In genomic region chr16:12764813-12765212, GRCh38 we compare ENCODE assay signal across 24 cellular contexts. TPM values are rescaled to one million over a fixed set of nuclear protein-coding genes. Genes with fewer than 3 reads are reported as not detected.
DNase-seq lines count a peak whose midpoint lies in the region; ATAC-seq, FAIRE-seq and TF ChIP-seq lines count a peak whose summit lies in the region.
"Had no signal": no experiment of that assay in that cellular context is flagged by ENCODE, and none has a peak within 500 bp of the region (broad histone marks: within the 10 kb centered on the region; RNA-seq: fewer than 3 reads in every experiment).

No MANE protein-coding gene starts in this region.

- 95% methylated on average over 4 of the region's 4 CpGs for WGBS in HepG2 (ENCODE audit: low lambda C conversion rate)
- 89% methylated on average over 4 of the region's 4 CpGs for WGBS in prostate gland

- H3K36me3 ChIP-seq in kidney (ENCODE audit: control insufficient read depth in 1 of 2, insufficient read depth in 2 of 2, low read length in 2 of 2) = no peaks in the 10 kb centered on the region
- peaks cover 10 to 25% of the 10 kb centered on the region in 2 experiments for H3K36me3 ChIP-seq in HepG2 (replicated peaks in 1 of 2; ENCODE audit: control insufficient read depth in 1 of 2, insufficient read depth in 2 of 2, low read length in 2 of 2)
- no peaks in the 10 kb centered on the region for H3K36me3 ChIP-seq in prostate gland

- H3K9ac ChIP-seq in kidney (ENCODE audit: low read length in 2 of 2) (no peak overlapping the region), HepG2 (ENCODE audit: insufficient read depth, low read depth, low read length) (no peak overlapping the region)
- H3K9ac ChIP-seq: BLaER1 had no signal

- no peaks in the 10 kb centered on the region for H3K9me3 Mint-ChIP-seq in effector memory CD8-positive, alpha-beta T cell
- H3K9me3 Mint-ChIP-seq: CD4-positive, alpha-beta T cell; GM23338; H9 had no signal

- no peak overlapping the region for H3K27ac Mint-ChIP-seq in effector memory CD8-positive, alpha-beta T cell
- H3K27ac Mint-ChIP-seq: B cell; CD4-positive, alpha-beta T cell; GM23338 had no signal

- POLR2A ChIA-PET in HepG2 (lab: Yijun Ruan, JAX) = interaction anchor here (1.2 kb wide), 1 partner anchor 10 kb away, joined by 4 read pairs; no protein-coding TSS in a partner anchor

- in situ Hi-C loops in HepG2 (cut with HindIII; ENCODE audit: extremely low pct_ligation_motif_present, low pct_unique_long_range_greater_than_20kb) = no loop called here

- H3K36me3 Mint-ChIP-seq in effector memory CD8-positive, alpha-beta T cell (ENCODE audit: insufficient read depth) = no peaks in the 10 kb centered on the region

- H4K20me1 ChIP-seq in HepG2 (ENCODE audit: insufficient read depth, low read length) = no peaks in the 10 kb centered on the region
- H4K20me1 ChIP-seq: BLaER1 had no signal

- no peak for FAIRE-seq in kidney (lab: Jason Lieb, UNC)
- FAIRE-seq in HepG2 (lab: Jason Lieb, UNC) = no peak
- FAIRE-seq: A204.1, D721Med, GM12891, GM18507 had no signal

- H3K27me3 Mint-ChIP-seq in effector memory CD8-positive, alpha-beta T cell = no peaks in the 10 kb centered on the region
- H3K27me3 Mint-ChIP-seq: B cell; CD4-positive, alpha-beta T cell; CD8-positive, alpha-beta memory T cell had no signal

- no peaks in the 10 kb centered on the region for H3K9me3 ChIP-seq in kidney (ENCODE audit: control insufficient read depth in 1 of 2, low read length in 2 of 2)
- no peaks in the 10 kb centered on the region for H3K9me3 ChIP-seq in HepG2 (ENCODE audit: low read length)
- no peaks in the 10 kb centered on the region for H3K9me3 ChIP-seq in prostate gland

- H3K27me3 ChIP-seq in HepG2 (ENCODE audit: control insufficient read depth in 1 of 2, insufficient read depth in 2 of 2, low read length in 2 of 2) (no peaks in the 10 kb centered on the region), prostate gland (replicated peaks; ENCODE audit: insufficient read depth) (no peaks in the 10 kb centered on the region)
- H3K27me3 ChIP-seq: BLaER1 had no signal

- TF ChIP-seq POLR2A in HepG2 (IDR thresholded peaks at IDR 0.05; ENCODE audit: insufficient read depth in 1 of 2, low read depth in 2 of 2, low read length in 2 of 2) (no peak), prostate gland (IDR thresholded peaks at IDR 0.05) (no peak)

- CTCF ChIA-PET in HepG2 (lab: Yijun Ruan, JAX; ENCODE audit: low intra/inter-chr PET ratio, low total read pairs) = no interaction called here

- H2AFZ ChIP-seq in HepG2 (ENCODE audit: low read length) = no peak overlapping the region
- H2AFZ ChIP-seq: GM23338 had no signal

- no peak overlapping the region for H3K4me3 Mint-ChIP-seq in effector memory CD8-positive, alpha-beta T cell
- H3K4me3 Mint-ChIP-seq: B cell; CD14-positive monocyte; CD4-positive, alpha-beta T cell; CD8-positive, alpha-beta memory T cell; GM23338; H9 had no signal

- no peak for TF ChIP-seq RAD21 in HepG2 (CRISPR knock-in tag; IDR thresholded peaks at IDR 0.05)

- TF ChIP-seq EP300 in HepG2 (IDR thresholded peaks at IDR 0.05; ENCODE audit: low read depth in 2 of 2, low read length in 2 of 2) (no peak), HepG2 (CRISPR knock-in tag; IDR thresholded peaks at IDR 0.05; ENCODE audit: borderline replicate concordance) (no peak)

- no TSS peak for BruUV-seq in HepG2 (replicated peaks; lab: Mats Ljungman, UMichigan)

- no peak for ATAC-seq in HepG2
- no peak for ATAC-seq in effector memory CD8-positive, alpha-beta T cell (replicated peaks)
- ATAC-seq: GM23338, HCT116 had no signal

- TF ChIP-seq CTCF in C4-2B (conservative IDR thresholded peaks at IDR 0.05) (no peak), kidney (IDR thresholded peaks at IDR 0.05; ENCODE audit: borderline replicate concordance, extremely low read depth, insufficient read depth) (no peak), HepG2 (CRISPR knock-in tag; IDR thresholded peaks at IDR 0.05) (no peak), prostate gland (IDR thresholded peaks at IDR 0.05) (no peak)

- H3K27ac ChIP-seq in C4-2B (peak overlapping the region; percentile 60; the same call in 1 of the 2 replicates), kidney (ENCODE audit: low read depth in 2 of 2, low read length in 2 of 2) (peak overlapping the region; percentile 68 to 73), HepG2 (ENCODE audit: extremely low read length, insufficient read depth, low read length) (no peak overlapping the region), prostate gland (no peak overlapping the region)
- H3K27ac ChIP-seq: BLaER1 had no signal

- DNase-seq in kidney (no peak), HepG2 (ENCODE audit: low spot score) (no peak), mucosa of gallbladder (ENCODE audit: low spot score) (peak; percentile 14), NCI-H2081 treated with DMSO at 0.1 percent for 48 hours (lab: John Stamatoyannopoulos, UW) (no peak), prostate gland (ENCODE audit: low spot score) (no peak), GDM1 (lab: John Stamatoyannopoulos, UW) (no peak)
- DNase-seq in effector memory CD8-positive, alpha-beta T cell = no peak
- DNase-seq: CD4-positive, alpha-beta T cell; CD8-positive, alpha-beta memory T cell; DMS 273 treated with DMSO at 0.1 percent for 48 hours; DMS79; EL; GF-D8; H9 had no signal

- intact Hi-C loops in kidney (cut with DNase I) = no loop called here
- intact Hi-C loops in HepG2 (cut with micrococcal nuclease; ENCODE audit: unreplicated experiment) = no loop called here
- intact Hi-C loops in prostate gland (cut with DNase I) = no loop called here

- H3K79me2 ChIP-seq in HepG2 (ENCODE audit: insufficient read depth, low read length) = peaks cover 25% of the 10 kb centered on the region

- H3K4me3 ChIP-seq in kidney (ENCODE audit: low read length in 2 of 2) = no peak overlapping the region
- no peak overlapping the region for H3K4me3 ChIP-seq in HepG2 (replicated peaks in 1 of 3; ENCODE audit: insufficient read depth in 1 of 3, low read depth in 2 of 3, low read length in 3 of 3)
- no peak overlapping the region for H3K4me3 ChIP-seq in prostate gland
- H3K4me3 ChIP-seq: BLaER1, GM23338 had no signal

- H3K4me1 ChIP-seq in kidney (ENCODE audit: control insufficient read depth in 1 of 2, insufficient read depth in 1 of 2, low read depth in 1 of 2, low read length in 2 of 2) (peaks cover 3 to 9% of the 10 kb centered on the region in 2 donors), HepG2 (ENCODE audit: insufficient read depth, low read length) (peaks cover 28% of the 10 kb centered on the region), prostate gland (replicated peaks) (no peaks in the 10 kb centered on the region)

- H3K4me1 Mint-ChIP-seq in effector memory CD8-positive, alpha-beta T cell (ENCODE audit: low read depth in 2 of 2) = peaks cover 6 to 8% of the 10 kb centered on the region in 2 donors
- H3K4me1 Mint-ChIP-seq: B cell, GM23338, H9 had no signal

- H3K4me2 ChIP-seq in HepG2 (ENCODE audit: low read depth, low read length) = no peak overlapping the region
- H3K4me2 ChIP-seq: BLaER1, GM23338 had no signal

TF ChIP-seq in HepG2, 621 proteins besides CTCF, POLR2A, EP300 and RAD21 (continues in another document):
- TF ChIP-seq, protein P1, sequence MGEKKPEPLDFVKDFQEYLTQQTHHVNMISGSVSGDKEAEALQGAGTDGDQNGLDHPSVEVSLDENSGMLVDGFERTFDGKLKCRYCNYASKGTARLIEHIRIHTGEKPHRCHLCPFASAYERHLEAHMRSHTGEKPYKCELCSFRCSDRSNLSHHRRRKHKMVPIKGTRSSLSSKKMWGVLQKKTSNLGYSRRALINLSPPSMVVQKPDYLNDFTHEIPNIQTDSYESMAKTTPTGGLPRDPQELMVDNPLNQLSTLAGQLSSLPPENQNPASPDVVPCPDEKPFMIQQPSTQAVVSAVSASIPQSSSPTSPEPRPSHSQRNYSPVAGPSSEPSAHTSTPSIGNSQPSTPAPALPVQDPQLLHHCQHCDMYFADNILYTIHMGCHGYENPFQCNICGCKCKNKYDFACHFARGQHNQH (CRISPR knock-in tag; IDR thresholded peaks at IDR 0.05) = no peak
- no peak for TF ChIP-seq ZNF569 (CRISPR knock-in tag; IDR thresholded peaks at IDR 0.05; ENCODE audit: borderline replicate concordance)
- TF ChIP-seq PTBP1 (IDR thresholded peaks at IDR 0.05; ENCODE audit: low read depth, low read length, poor library complexity, severe bottlenecking) = no peak
- no peak for TF ChIP-seq CBX2 (IDR thresholded peaks at IDR 0.05; ENCODE audit: low read depth, low read length)
- no peak for TF ChIP-seq CBX2 (CRISPR knock-in tag; IDR thresholded peaks at IDR 0.05; ENCODE audit: low read depth)
- no peak for TF ChIP-seq ZSCAN31 (CRISPR knock-in tag; IDR thresholded peaks at IDR 0.05; ENCODE audit: low read depth)
- 0 out of 2 replicates have a peak, but pooled peaks have one; percentile 40 for TF ChIP-seq ESRRA (CRISPR knock-in tag; IDR thresholded peaks at IDR 0.05; ENCODE audit: low read depth)
- TF ChIP-seq ZNF816 (CRISPR knock-in tag; IDR thresholded peaks at IDR 0.05; ENCODE audit: borderline replicate concordance) = no peak

RNA-seq across cellular contexts. Expression of gene CPPED1, which starts 38.9 kb away (rescaled TPM):
- total RNA-seq in kidney = 41.1 TPM
- polyA plus RNA-seq in kidney (ENCODE audit: insufficient read depth, low read depth, low replicate concordance) = 29.7 TPM
- total RNA-seq in HepG2 (2016; rRNA removed; fragmentation: Illumina TruSeq; extraction: Trizol) = 66.6 and 118 TPM in 2 replicates
- 21.2 and 21.9 TPM in 2 replicates for total RNA-seq in HepG2 (2016; cell fraction: cytosol; rRNA removed; fragmentation: Illumina TruSeq; extraction: Trizol; ENCODE audit: low read depth)
- 68.3 and 113 TPM in 2 replicates for total RNA-seq in HepG2 (2016; cell fraction: insoluble cytoplasmic fraction; rRNA removed; fragmentation: Illumina TruSeq; extraction: Trizol)
- 62.9 and 66.9 TPM in 2 replicates for total RNA-seq in HepG2 (2016; cell fraction: membrane; rRNA removed; fragmentation: Illumina TruSeq; extraction: Trizol)
- total RNA-seq in HepG2 (2016; cell fraction: nucleus; rRNA removed; fragmentation: Illumina TruSeq; extraction: Trizol) = 58.7 and 62.6 TPM in 2 replicates
- 62.5 and 71.3 TPM in 2 replicates for polyA plus RNA-seq in HepG2 (2011; rRNA removed)
- polyA plus RNA-seq in HepG2 (2011; cell fraction: cytosol; rRNA removed) = 47.6 and 65.5 TPM in 2 replicates
- polyA plus RNA-seq in HepG2 (2011; cell fraction: nucleus; rRNA removed) = 21.8 and 24.9 TPM in 2 replicates
- polyA plus RNA-seq in HepG2 (2012) = 65.8 and 79.3 TPM in 2 replicates
- polyA plus RNA-seq in HepG2 (2016; cell fraction: cytosol; fragmentation: Illumina TruSeq; extraction: Trizol; ENCODE audit: low read depth) = 40.3 and 43.5 TPM in 2 replicates
- polyA plus RNA-seq in HepG2 (2016; cell fraction: insoluble cytoplasmic fraction; fragmentation: Illumina TruSeq; extraction: Trizol; ENCODE audit: low read depth) = 204 and 209 TPM in 2 replicates
- 63.7 and 78.2 TPM in 2 replicates for polyA plus RNA-seq in HepG2 (2016; cell fraction: membrane; fragmentation: Illumina TruSeq; extraction: Trizol; ENCODE audit: low read depth)
- polyA plus RNA-seq in HepG2 (2016; cell fraction: nucleus; fragmentation: Illumina TruSeq; extraction: Trizol; ENCODE audit: insufficient read depth, low read depth) = 75.7 and 79.0 TPM in 2 replicates
- 6.0 and 117 TPM in 2 replicates for polyA minus RNA-seq in HepG2 (2011; rRNA and poly(A)+ RNA removed; ENCODE audit: low replicate concordance)
- 57.0 and 63.8 TPM in 2 replicates for polyA minus RNA-seq in HepG2 (2011; cell fraction: cytosol; rRNA and poly(A)+ RNA removed)
- polyA minus RNA-seq in HepG2 (2011; cell fraction: nucleus; rRNA and poly(A)+ RNA removed) = 65.0 and 68.2 TPM in 2 replicates
- 17.5 TPM for total RNA-seq in mucosa of gallbladder
- total RNA-seq in prostate gland = 10 to 100 TPM; 24.8 to 61.0 TPM

Comparison
In these comparisons a context has a peak if more than half of its experiments do, and no peak if none do; other contexts are left out.
1. H3K27ac ChIP-seq: peak in C4-2B (single experiment) and kidney (2 of 2); none in HepG2 (single experiment) and prostate gland (0 of 2).